1 cellular context compared by ENCODE assay signal in the genomic region with DNA sequence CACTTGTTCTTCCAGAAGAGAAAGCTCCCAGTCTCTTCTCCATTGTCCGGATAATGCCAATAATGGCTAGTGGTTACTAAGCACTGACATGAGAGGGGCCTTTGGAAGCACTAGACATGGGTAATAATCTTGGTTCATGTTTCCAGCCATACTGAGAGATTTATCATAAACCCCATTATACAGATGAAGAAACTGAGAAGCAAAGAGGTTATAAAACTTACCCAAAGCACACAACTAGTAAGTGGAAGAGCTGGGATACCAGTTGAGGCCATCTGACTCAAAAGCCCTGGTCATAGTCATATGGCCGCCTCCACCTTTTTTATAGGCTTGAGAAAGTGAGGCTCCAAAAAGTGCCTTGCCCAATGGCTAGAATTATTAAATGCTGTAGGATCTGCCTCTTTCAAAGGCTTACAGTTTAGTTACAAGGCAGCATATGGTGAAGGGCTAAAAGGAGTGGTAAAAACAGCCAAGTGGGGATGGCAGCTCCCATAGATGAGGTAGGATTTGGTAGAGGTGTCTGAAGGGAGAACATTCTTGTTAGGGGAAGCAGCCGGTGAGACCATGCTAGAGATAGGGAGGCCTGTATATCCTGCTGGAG.
TF ChIP-seq lines count a peak whose summit lies in the region.

No MANE protein-coding gene starts in this region.

TF ChIP-seq in K562, 482 proteins besides CTCF, POLR2A, EP300 and RAD21 (continued from another document):
- TF ChIP-seq KDM1A (IDR thresholded peaks at IDR 0.05) (peak; percentile 30 to 50; a peak in 2 of 4 replicates), RBM15 (IDR thresholded peaks at IDR 0.05; ENCODE audit: insufficient read depth, low read length) (no peak), ADNP (tag; IDR thresholded peaks at IDR 0.05) (peak; percentile 71), RBM25 (IDR thresholded peaks at IDR 0.05; ENCODE audit: low read depth, low read length, severe bottlenecking) (peak; percentile 97)
